In the genomic region with DNA sequence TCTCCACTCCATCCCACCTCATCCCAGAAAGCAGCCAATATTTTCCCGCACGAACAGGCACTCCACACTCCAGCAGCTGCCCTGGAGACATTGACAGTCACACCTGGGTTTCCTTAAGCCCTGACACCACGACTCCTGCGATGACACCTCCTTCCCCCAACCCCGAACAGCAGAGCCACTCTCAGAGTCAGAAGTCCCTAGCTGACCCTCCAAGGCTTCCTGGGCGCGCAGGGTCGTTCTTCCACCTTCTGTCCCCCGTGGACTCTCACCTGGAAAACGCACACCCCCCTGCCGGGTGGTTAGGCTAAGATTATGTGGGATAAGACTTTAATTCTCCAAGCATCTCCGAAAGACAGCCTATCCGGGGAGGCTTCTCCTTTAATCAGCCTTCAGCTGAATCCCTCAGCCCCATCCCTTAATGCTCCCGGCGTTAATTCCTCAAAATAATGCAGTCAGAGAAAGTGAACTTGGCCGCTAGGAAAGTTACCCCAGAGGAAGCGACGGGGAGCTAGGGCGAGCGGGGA, we compare ENCODE assay signal across 8 cellular contexts. TPM values are rescaled to one million over a fixed set of nuclear protein-coding genes. Genes with fewer than 3 reads are reported as not detected.
DNase-seq lines count a peak whose midpoint lies in the region; ATAC-seq and TF ChIP-seq lines count a peak whose summit lies in the region.

No MANE protein-coding gene starts in this region.

- no peaks in the 10 kb centered on the region for H3K9me3 ChIP-seq in iPS-15b (ENCODE audit: control insufficient read depth, insufficient read depth, low read length)
- no peaks in the 10 kb centered on the region for H3K9me3 ChIP-seq in skeletal muscle satellite cell (replicated peaks; ENCODE audit: low read length)

- peaks cover 1% of the 10 kb centered on the region for H3K27me3 Mint-ChIP-seq in IgD-negative memory B cell

- H3K4me2 ChIP-seq in skeletal muscle satellite cell (ENCODE audit: low read length): peak overlapping the region; percentile 70

- peaks cover 2% of the 10 kb centered on the region for H3K4me1 ChIP-seq in iPS-15b (ENCODE audit: control insufficient read depth, insufficient read depth, low read length)
- peaks cover 15% of the 10 kb centered on the region for H3K4me1 ChIP-seq in skeletal muscle satellite cell (ENCODE audit: control insufficient read depth, insufficient read depth, low read length)

- H3K4me3 ChIP-seq in GM12864 (ENCODE audit: low read depth, low read length) (peak overlapping the region; percentile 54), iPS-15b (ENCODE audit: low read depth, low read length) (peak overlapping the region; percentile 75), skeletal muscle satellite cell (ENCODE audit: low read length) (peak overlapping the region; percentile 59)

- peak overlapping the region; percentile 84 to 94 (median 91) for H3K4me3 Mint-ChIP-seq in IgD-negative memory B cell

- H3K27ac Mint-ChIP-seq in IgD-negative memory B cell: peak overlapping the region; percentile 90 to 95 (median 93)
- peak overlapping the region; percentile 36 to 40 for H3K27ac Mint-ChIP-seq in activated naive CD4-positive, alpha-beta T cell treated with anti-CD3 and anti-CD28 coated beads, Interleukin-2, amount 50 U/mL, for 72 hours

- DNase-seq in GM12864 (ENCODE audit: low read depth) (no peak), NCI-H774 (lab: John Stamatoyannopoulos, UW) (no peak), HPDE6-E6E7 (ENCODE audit: extremely low spot score) (no peak)
- no peak for DNase-seq in activated naive CD4-positive, alpha-beta T cell treated with anti-CD3 and anti-CD28 coated beads, Interleukin-2, amount 50 U/mL, for 72 hours (ENCODE audit: low spot score in 2 of 2)
- no peak for DNase-seq in stimulated activated CD4-positive, alpha-beta T cell treated with anti-CD3 and anti-CD28 coated beads, Interleukin-2, amount 100 ng/mL, for 48 hours

- no peaks in the 10 kb centered on the region for H3K9me3 Mint-ChIP-seq in IgD-negative memory B cell
- H3K9me3 Mint-ChIP-seq in activated naive CD4-positive, alpha-beta T cell treated with anti-CD3 and anti-CD28 coated beads, Interleukin-2, amount 50 U/mL, for 72 hours: no peaks in the 10 kb centered on the region

- H3K27me3 ChIP-seq in iPS-15b (ENCODE audit: control insufficient read depth, insufficient read depth, low read length) (peaks cover 22% of the 10 kb centered on the region), skeletal muscle satellite cell (ENCODE audit: control insufficient read depth, insufficient read depth, low read length) (no peaks in the 10 kb centered on the region)

- H3K4me1 Mint-ChIP-seq in IgD-negative memory B cell: peaks cover 38 to 49% (median 43%) of the 10 kb centered on the region in 3 donors

- peaks cover 3% of the 10 kb centered on the region for H3K36me3 Mint-ChIP-seq in IgD-negative memory B cell
- H3K36me3 Mint-ChIP-seq in activated naive CD4-positive, alpha-beta T cell treated with anti-CD3 and anti-CD28 coated beads, Interleukin-2, amount 50 U/mL, for 72 hours: peaks cover 0 to 6% of the 10 kb centered on the region in 2 donors

- H3K36me3 ChIP-seq in iPS-15b (ENCODE audit: control insufficient read depth, insufficient read depth, low read length) (no peaks in the 10 kb centered on the region), skeletal muscle satellite cell (ENCODE audit: insufficient read depth, low read length) (no peaks in the 10 kb centered on the region)

- no peak for ATAC-seq in activated naive CD4-positive, alpha-beta T cell treated with anti-CD3 and anti-CD28 coated beads, Interleukin-2, amount 50 U/mL, for 72 hours

- H3K9ac ChIP-seq in iPS-15b (ENCODE audit: low read depth, low read length) (no peak overlapping the region), skeletal muscle satellite cell (ENCODE audit: low read depth, low read length) (no peak overlapping the region)

- TF ChIP-seq CTCF in GM12864 (IDR thresholded peaks at IDR 0.05; ENCODE audit: low read depth, low read length, missing control alignments): no peak

RNA-seq across cellular contexts. Expression of a gene that starts 1.1 kb away (rescaled TPM):
- 8.9 TPM for polyA plus RNA-seq in IgD-negative memory B cell
- total RNA-seq in activated naive CD4-positive, alpha-beta T cell treated with anti-CD3 and anti-CD28 coated beads, Interleukin-2, amount 50 U/mL, for 72 hours: 10 to 100 TPM; 21.4 to 40.1 TPM
- total RNA-seq in skeletal muscle satellite cell (2012; rRNA removed): 3.7 and 4.8 TPM in 2 replicates

RNA-seq across cellular contexts. Expression of a gene that starts 7.2 kb away (rescaled TPM):
- not detected for polyA plus RNA-seq in IgD-negative memory B cell
- not detected for total RNA-seq in activated naive CD4-positive, alpha-beta T cell treated with anti-CD3 and anti-CD28 coated beads, Interleukin-2, amount 50 U/mL, for 72 hours
- total RNA-seq in skeletal muscle satellite cell (2012; rRNA removed): not detected in 2 replicates

RNA-seq across cellular contexts. Expression of a gene that starts 37.2 kb away (rescaled TPM):
- 245 TPM for polyA plus RNA-seq in IgD-negative memory B cell
- total RNA-seq in activated naive CD4-positive, alpha-beta T cell treated with anti-CD3 and anti-CD28 coated beads, Interleukin-2, amount 50 U/mL, for 72 hours: 100 to 1,000 TPM; 174 to 221 TPM
- total RNA-seq in skeletal muscle satellite cell (2012; rRNA removed): 201 and 205 TPM in 2 replicates
